ENCODE assay signal across 8 cellular contexts in genomic region chr17:57552114-57552601, GRCh38.
A peak's percentile ranks its signal among the peaks of the same experiment; 100 is the strongest.
DNase-seq lines count a peak whose midpoint lies in the region; ATAC-seq and TF ChIP-seq lines count a peak whose summit lies in the region.

No MANE protein-coding gene starts in this region.

- H3K4me3 ChIP-seq in OCI-LY1 (ENCODE audit: low read depth, low read length, poor library complexity, severe bottlenecking) (peak overlapping the region; percentile 85), neural cell (ENCODE audit: low read length) (no peak overlapping the region)

- H4K20me1 ChIP-seq in OCI-LY1 (ENCODE audit: insufficient read depth, low read length) (no peaks in the 10 kb centered on the region), neural cell (ENCODE audit: insufficient read depth) (no peaks in the 10 kb centered on the region)

- no peak for TF ChIP-seq RAD21 in neural cell (conservative IDR thresholded peaks at IDR 0.05)

- H3K9me2 ChIP-seq in OCI-LY1 (ENCODE audit: low read depth, low read length) (no peaks in the 10 kb centered on the region), neural cell (ENCODE audit: insufficient read depth, low read length) (no peaks in the 10 kb centered on the region)

- TF ChIP-seq CTCF in GM20000 (IDR thresholded peaks at IDR 0.05; ENCODE audit: extremely low read depth, missing control alignments) (peak; percentile 84), OCI-LY1 (IDR thresholded peaks at IDR 0.05; ENCODE audit: low read length) (peak; percentile 91), neural cell (IDR thresholded peaks at IDR 0.05; ENCODE audit: poor library complexity, severe bottlenecking) (peak; percentile 31)

- H3K9ac ChIP-seq in OCI-LY1 (ENCODE audit: low read length), result peak overlapping the region; percentile 86
- H3K9ac ChIP-seq in neural cell (ENCODE audit: low read length), result no peak overlapping the region

- no peak for ATAC-seq in HG02970 (IDR thresholded peaks at IDR 0.05; ENCODE audit: low FRiP score, unreplicated experiment)

- H2AFZ ChIP-seq in OCI-LY1 (ENCODE audit: low read length), result no peak overlapping the region
- no peak overlapping the region for H2AFZ ChIP-seq in neural cell (ENCODE audit: low read depth, low read length)

- peak overlapping the region; percentile 96 for H3K4me2 ChIP-seq in OCI-LY1 (ENCODE audit: low read length)
- no peak overlapping the region for H3K4me2 ChIP-seq in neural cell (ENCODE audit: low read length)

- peaks cover 23% of the 10 kb centered on the region; the same call in 1 of the 2 replicates for H3K36me3 ChIP-seq in OCI-LY1 (ENCODE audit: insufficient read depth, low read length)
- no peaks in the 10 kb centered on the region for H3K36me3 ChIP-seq in neural cell (ENCODE audit: insufficient read depth, low read length)

- DNase-seq in Ammon's horn (ENCODE audit: low spot score) (peak; percentile 66), GM20000 (ENCODE audit: low spot score) (peak; percentile 73), ecto neural progenitor cell (ENCODE audit: low spot score) (peak; percentile 91), SHP77 treated with DMSO at 0.1 percent for 48 hours (lab: John Stamatoyannopoulos, UW) (no peak), NCI-H510A (lab: John Stamatoyannopoulos, UW) (no peak)

- TF ChIP-seq EP300 in neural cell (conservative IDR thresholded peaks at IDR 0.05; ENCODE audit: poor library complexity, severe bottlenecking), result no peak

- H3K27ac ChIP-seq in OCI-LY1 (ENCODE audit: low read depth, low read length, poor library complexity, severe bottlenecking), result peak overlapping the region; percentile 99
- no peak overlapping the region for H3K27ac ChIP-seq in neural cell (ENCODE audit: low read length)

- H3K27me3 ChIP-seq in OCI-LY1 (ENCODE audit: insufficient read depth, low read length) (no peaks in the 10 kb centered on the region), neural cell (ENCODE audit: insufficient read depth, low read depth, low read length) (no peaks in the 10 kb centered on the region)

- H3K4me1 ChIP-seq in OCI-LY1 (ENCODE audit: insufficient read depth, low read length, severe bottlenecking), result peaks cover 97% of the 10 kb centered on the region

- H3K9me3 ChIP-seq in OCI-LY1 (ENCODE audit: low read length) (no peaks in the 10 kb centered on the region), neural cell (ENCODE audit: low read length) (no peaks in the 10 kb centered on the region)

- peaks cover 20% of the 10 kb centered on the region for H3K79me2 ChIP-seq in OCI-LY1 (ENCODE audit: insufficient read depth, low read length)
- peaks cover 45% of the 10 kb centered on the region for H3K79me2 ChIP-seq in neural cell (replicated peaks; ENCODE audit: insufficient read depth, low read length)

- H3F3A ChIP-seq in OCI-LY1 (ENCODE audit: insufficient read depth, low read length), result no peaks in the 10 kb centered on the region
- peaks cover 5% of the 10 kb centered on the region for H3F3A ChIP-seq in neural cell (ENCODE audit: insufficient read depth, low read length, poor library complexity, severe bottlenecking)

TF ChIP-seq in neural cell, 6 proteins besides CTCF, POLR2A, EP300 and RAD21:
- no peak for TF ChIP-seq EZH2 (IDR thresholded peaks at IDR 0.05; ENCODE audit: borderline replicate concordance, insufficient read depth, low read length, poor library complexity, severe bottlenecking)
- no peak for TF ChIP-seq SMC3 (conservative IDR thresholded peaks at IDR 0.05; ENCODE audit: poor library complexity)
- TF ChIP-seq MXI1 (conservative IDR thresholded peaks at IDR 0.05; ENCODE audit: poor library complexity, severe bottlenecking), result no peak
- TF ChIP-seq, protein P1, sequence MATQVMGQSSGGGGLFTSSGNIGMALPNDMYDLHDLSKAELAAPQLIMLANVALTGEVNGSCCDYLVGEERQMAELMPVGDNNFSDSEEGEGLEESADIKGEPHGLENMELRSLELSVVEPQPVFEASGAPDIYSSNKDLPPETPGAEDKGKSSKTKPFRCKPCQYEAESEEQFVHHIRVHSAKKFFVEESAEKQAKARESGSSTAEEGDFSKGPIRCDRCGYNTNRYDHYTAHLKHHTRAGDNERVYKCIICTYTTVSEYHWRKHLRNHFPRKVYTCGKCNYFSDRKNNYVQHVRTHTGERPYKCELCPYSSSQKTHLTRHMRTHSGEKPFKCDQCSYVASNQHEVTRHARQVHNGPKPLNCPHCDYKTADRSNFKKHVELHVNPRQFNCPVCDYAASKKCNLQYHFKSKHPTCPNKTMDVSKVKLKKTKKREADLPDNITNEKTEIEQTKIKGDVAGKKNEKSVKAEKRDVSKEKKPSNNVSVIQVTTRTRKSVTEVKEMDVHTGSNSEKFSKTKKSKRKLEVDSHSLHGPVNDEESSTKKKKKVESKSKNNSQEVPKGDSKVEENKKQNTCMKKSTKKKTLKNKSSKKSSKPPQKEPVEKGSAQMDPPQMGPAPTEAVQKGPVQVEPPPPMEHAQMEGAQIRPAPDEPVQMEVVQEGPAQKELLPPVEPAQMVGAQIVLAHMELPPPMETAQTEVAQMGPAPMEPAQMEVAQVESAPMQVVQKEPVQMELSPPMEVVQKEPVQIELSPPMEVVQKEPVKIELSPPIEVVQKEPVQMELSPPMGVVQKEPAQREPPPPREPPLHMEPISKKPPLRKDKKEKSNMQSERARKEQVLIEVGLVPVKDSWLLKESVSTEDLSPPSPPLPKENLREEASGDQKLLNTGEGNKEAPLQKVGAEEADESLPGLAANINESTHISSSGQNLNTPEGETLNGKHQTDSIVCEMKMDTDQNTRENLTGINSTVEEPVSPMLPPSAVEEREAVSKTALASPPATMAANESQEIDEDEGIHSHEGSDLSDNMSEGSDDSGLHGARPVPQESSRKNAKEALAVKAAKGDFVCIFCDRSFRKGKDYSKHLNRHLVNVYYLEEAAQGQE (IDR thresholded peaks at IDR 0.05; ENCODE audit: borderline replicate concordance), result no peak
- TF ChIP-seq POLR2AphosphoS5 (IDR thresholded peaks at IDR 0.05), result no peak
- no peak for TF ChIP-seq TAF1 (IDR thresholded peaks at IDR 0.05; ENCODE audit: low read depth)

Comparison
In these comparisons a context has a peak if more than half of its experiments do, and no peak if none do; other contexts are left out.
1. DNase-seq: peak in Ammon's horn (single experiment), GM20000 (single experiment) and ecto neural progenitor cell (single experiment); none in SHP77 treated with DMSO at 0.1 percent for 48 hours (single experiment) and NCI-H510A (single experiment).
2. CTCF ChIP-seq: peak in every context shown above with its lines; median percentile 91 in OCI-LY1; 84 in GM20000; 31 in neural cell.